ENCODE assay signal across 21 cellular contexts in the genomic region with DNA sequence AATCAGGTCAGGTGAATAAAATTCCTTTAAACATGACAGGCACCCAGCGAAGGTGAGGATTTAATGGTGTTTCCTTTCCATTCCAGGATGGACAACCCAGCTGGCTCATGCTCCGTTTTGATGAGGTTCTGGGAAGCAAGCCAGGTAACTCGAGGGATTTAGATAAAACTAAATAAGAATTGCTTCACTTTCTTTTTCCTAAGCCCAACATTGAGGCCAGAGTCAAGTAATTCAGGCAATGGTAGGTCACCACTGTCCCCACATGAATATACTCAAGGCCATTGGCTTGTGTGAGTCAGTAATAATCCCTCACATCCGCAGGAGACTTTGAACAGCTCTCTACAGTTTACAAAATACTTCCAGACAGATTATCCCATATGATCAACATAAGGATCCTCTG. TPM values are rescaled to one million over a fixed set of nuclear protein-coding genes. Genes with fewer than 3 reads are reported as not detected.
"Had no signal": no experiment of that assay in that cellular context is flagged by ENCODE, and none has a peak within 500 bp of the region (broad histone marks: within the 10 kb centered on the region; RNA-seq: fewer than 3 reads in every experiment).

No MANE protein-coding gene starts in this region.

- H3K27me3 ChIP-seq: right atrium auricular region, suprapubic skin, vagina had no signal

- H3K27ac Mint-ChIP-seq: activated naive CD4-positive, alpha-beta T cell treated with anti-CD3 and anti-CD28 coated beads, Interleukin-2, amount 10 ng/mL, durations not matched to agents 7 days and 5 days; activated naive CD8-positive, alpha-beta T cell treated with anti-CD3 and anti-CD28 coated beads, Interleukin-2, amount 50 U/mL, for 24 hours; effector memory CD8-positive, alpha-beta T cell; stimulated activated naive CD8-positive, alpha-beta T cell treated with anti-CD3 and anti-CD28 coated beads, Interleukin-15, amount 100 ng/mL, for 72 hours had no signal

- H3K4me3 ChIP-seq: lung, right atrium auricular region, skin epidermis, suprapubic skin, vagina had no signal

- H3K36me3 Mint-ChIP-seq: activated naive CD4-positive, alpha-beta T cell treated with anti-CD3 and anti-CD28 coated beads, Interleukin-2, amount 10 ng/mL, durations not matched to agents 7 days and 5 days had no signal

- H3K27ac ChIP-seq: right atrium auricular region, skin epidermis, suprapubic skin, vagina had no signal

- H3K36me3 ChIP-seq: right atrium auricular region, suprapubic skin, vagina had no signal

- H3K4me3 Mint-ChIP-seq: activated naive CD4-positive, alpha-beta T cell treated with anti-CD3 and anti-CD28 coated beads, Interleukin-2, amount 10 ng/mL, durations not matched to agents 7 days and 5 days; activated naive CD8-positive, alpha-beta T cell treated with anti-CD3 and anti-CD28 coated beads, Interleukin-2, amount 50 U/mL, for 24 hours; effector memory CD8-positive, alpha-beta T cell; stimulated activated naive CD8-positive, alpha-beta T cell treated with anti-CD3 and anti-CD28 coated beads, Interleukin-15, amount 100 ng/mL, for 72 hours had no signal

- H3K4me1 Mint-ChIP-seq: activated naive CD4-positive, alpha-beta T cell treated with anti-CD3 and anti-CD28 coated beads, Interleukin-2, amount 10 ng/mL, durations not matched to agents 7 days and 5 days; activated naive CD8-positive, alpha-beta T cell treated with anti-CD3 and anti-CD28 coated beads, Interleukin-2, amount 50 U/mL, for 24 hours; stimulated activated naive CD8-positive, alpha-beta T cell treated with anti-CD3 and anti-CD28 coated beads, Interleukin-15, amount 100 ng/mL, for 72 hours had no signal

- H3K27me3 Mint-ChIP-seq: activated naive CD4-positive, alpha-beta T cell treated with anti-CD3 and anti-CD28 coated beads, Interleukin-2, amount 10 ng/mL, durations not matched to agents 7 days and 5 days; activated naive CD8-positive, alpha-beta T cell treated with anti-CD3 and anti-CD28 coated beads, Interleukin-2, amount 50 U/mL, for 24 hours; effector memory CD8-positive, alpha-beta T cell had no signal

- H3K9me3 Mint-ChIP-seq: activated naive CD4-positive, alpha-beta T cell treated with anti-CD3 and anti-CD28 coated beads, Interleukin-2, amount 10 ng/mL, durations not matched to agents 7 days and 5 days had no signal

- H3K9me3 ChIP-seq: right atrium auricular region, suprapubic skin, vagina had no signal

- DNase-seq: activated CD8-positive, alpha-beta memory T cell treated with anti-CD3 and anti-CD28 coated beads for 24 hours; activated CD8-positive, alpha-beta memory T cell treated with anti-CD3 and anti-CD28 coated beads, Interleukin-2, amount 50 U/mL, for 48 hours; activated effector memory CD4-positive, alpha-beta T cell treated with Interleukin-2 at 50 U/mL for 16 hours; activated naive CD4-positive, alpha-beta T cell treated with anti-CD3 and anti-CD28 coated beads, Interleukin-2, amount 10 ng/mL, durations not matched to agents 7 days and 5 days; activated naive CD8-positive, alpha-beta T cell treated with anti-CD3 and anti-CD28 coated beads, Interleukin-2, amount 50 U/mL, for 24 hours; activated T-cell treated with anti-CD3 and anti-CD28 coated beads, Interleukin-2, amount 50 U/mL, for 48 hours; aorta; effector memory CD8-positive, alpha-beta T cell; islet precursor cell; midbrain; occipital lobe; stimulated activated CD4-positive, alpha-beta T cell treated with anti-CD3 and anti-CD28 coated beads, Interleukin-15, amount 100 ng/mL, for 24 hours; stimulated activated CD4-positive, alpha-beta T cell treated with anti-CD3 and anti-CD28 coated beads, Interleukin-2, amount 100 ng/mL, for 48 hours; stimulated activated naive CD8-positive, alpha-beta T cell treated with anti-CD3 and anti-CD28 coated beads, Interleukin-15, amount 100 ng/mL, for 72 hours had no signal

- H3K4me1 ChIP-seq: right atrium auricular region, suprapubic skin, vagina had no signal

- ATAC-seq: activated CD4-positive, CD25-positive, alpha-beta regulatory T cell treated with anti-CD3 and anti-CD28 coated beads, Interleukin-2, amount 50 U/mL, for 24 hours; activated naive CD8-positive, alpha-beta T cell treated with anti-CD3 and anti-CD28 coated beads, Interleukin-2, amount 50 U/mL, for 24 hours; effector memory CD8-positive, alpha-beta T cell; stimulated activated naive CD8-positive, alpha-beta T cell treated with anti-CD3 and anti-CD28 coated beads, Interleukin-15, amount 100 ng/mL, for 72 hours had no signal

RNA-seq across cellular contexts. Expression of a gene that starts 16.2 kb away (rescaled TPM):
- total RNA-seq: T-helper 1 cell treated with Interleukin-12 subunit alpha and Interleukin-12 subunit beta and Interleukin-4 antibody, amounts not matched to agents 30 ng/mL and 1 ng/mL, for 36 hours had no signal
